ENCODE assay signal across 9 cellular contexts in genomic region chr6:47655719-47656595, GRCh38. TPM values are rescaled to one million over a fixed set of nuclear protein-coding genes. Genes with fewer than 3 reads are reported as not detected.
DNase-seq lines count a peak whose midpoint lies in the region; ATAC-seq and TF ChIP-seq lines count a peak whose summit lies in the region.
"Had no signal": no experiment of that assay in that cellular context is flagged by ENCODE, and none has a peak within 500 bp of the region (broad histone marks: within the 10 kb centered on the region; RNA-seq: fewer than 3 reads in every experiment).

No MANE protein-coding gene starts in this region.

- no peak overlapping the region for H3K4me3 Mint-ChIP-seq in activated CD4-positive, alpha-beta T cell treated with anti-CD3 and anti-CD28 coated beads for 36 hours
- H3K4me3 Mint-ChIP-seq in effector memory CD8-positive, alpha-beta T cell, result no peak overlapping the region
- H3K4me3 Mint-ChIP-seq: CD8-positive, alpha-beta memory T cell had no signal

- peak overlapping the region; percentile 43 for H3K4me2 ChIP-seq in PC-3 (ENCODE audit: low read length)

- no peak for TF ChIP-seq CTCF in PC-3 (conservative IDR thresholded peaks at IDR 0.05; ENCODE audit: low read depth, low read length)

- H3K4me3 ChIP-seq in PC-3 (ENCODE audit: low read length), result no peak overlapping the region

- no peaks in the 10 kb centered on the region for H4K20me1 ChIP-seq in PC-3 (ENCODE audit: low read length)

- peaks cover 3% of the 10 kb centered on the region for H3K27me3 Mint-ChIP-seq in activated CD4-positive, alpha-beta T cell treated with anti-CD3 and anti-CD28 coated beads for 36 hours
- H3K27me3 Mint-ChIP-seq in effector memory CD8-positive, alpha-beta T cell, result peaks cover 6 to 11% of the 10 kb centered on the region in 2 donors

- H3F3A ChIP-seq in PC-3 (ENCODE audit: low read length, unreplicated experiment), result no peaks in the 10 kb centered on the region

- no peaks in the 10 kb centered on the region for H3K36me3 Mint-ChIP-seq in activated CD4-positive, alpha-beta T cell treated with anti-CD3 and anti-CD28 coated beads for 36 hours (ENCODE audit: low read depth)
- no peaks in the 10 kb centered on the region for H3K36me3 Mint-ChIP-seq in effector memory CD8-positive, alpha-beta T cell (ENCODE audit: insufficient read depth)

- peak; percentile 99 for ATAC-seq in activated CD4-positive, alpha-beta T cell treated with anti-CD3 and anti-CD28 coated beads for 36 hours
- ATAC-seq in PC-3 (peak; percentile 97), GM19328 (IDR thresholded peaks at IDR 0.05; ENCODE audit: unreplicated experiment) (no peak)
- peak; percentile 40 for ATAC-seq in effector memory CD8-positive, alpha-beta T cell (replicated peaks)

- intact Hi-C loops in activated CD4-positive, alpha-beta T cell treated with anti-CD3 and anti-CD28 coated beads for 36 hours (cut with DNase I, micrococcal nuclease), result no loop called here
- intact Hi-C loops in PC-3 (cut with micrococcal nuclease), result loop anchor here (2.0 kb wide), 1 partner anchor 73 kb away; no protein-coding TSS in a partner anchor

- no TSS peak for BruUV-seq in PC-3 (replicated peaks; lab: Mats Ljungman, UMichigan)

- H2AFZ ChIP-seq in PC-3 (ENCODE audit: low read length), result peak overlapping the region; percentile 63

- no peaks in the 10 kb centered on the region for H3K36me3 ChIP-seq in PC-3 (ENCODE audit: low read depth, low read length)

- peak overlapping the region; percentile 57 for H3K27ac ChIP-seq in PC-3 (ENCODE audit: low read length)

- H3K27me3 ChIP-seq in PC-3 (ENCODE audit: low read length), result no peaks in the 10 kb centered on the region

- no peaks in the 10 kb centered on the region for H3K9me2 ChIP-seq in PC-3 (replicated peaks; ENCODE audit: low read length)

- H3K9me3 ChIP-seq in PC-3 (ENCODE audit: low read length), result no peaks in the 10 kb centered on the region

- peak; percentile 69 for DNase-seq in activated CD4-positive, alpha-beta T cell treated with anti-CD3 and anti-CD28 coated beads for 36 hours
- no peak for DNase-seq in activated CD4-positive, alpha-beta T cell treated with anti-CD3 and anti-CD28 coated beads, Interleukin-2, amount 50 U/mL, for 4 hours
- DNase-seq in PC-3, result peak; percentile 91
- peak in 1 of 3 experiments; percentile 6 for DNase-seq in effector memory CD8-positive, alpha-beta T cell
- peak; percentile 9 for DNase-seq in stimulated activated CD4-positive, alpha-beta T cell treated with anti-CD3 and anti-CD28 coated beads, Interleukin-4, amount 100 ng/mL, for 1 hour
- no peak for DNase-seq in GM19240 (ENCODE audit: insufficient read length, low spot score)
- DNase-seq in RPMI8226, result no peak

- H3K9me3 Mint-ChIP-seq in activated CD4-positive, alpha-beta T cell treated with anti-CD3 and anti-CD28 coated beads for 36 hours (ENCODE audit: low read depth), result no peaks in the 10 kb centered on the region
- H3K9me3 Mint-ChIP-seq in effector memory CD8-positive, alpha-beta T cell, result no peaks in the 10 kb centered on the region
- H3K9me3 Mint-ChIP-seq: CD8-positive, alpha-beta memory T cell had no signal

- H3K27ac Mint-ChIP-seq in activated CD4-positive, alpha-beta T cell treated with anti-CD3 and anti-CD28 coated beads for 36 hours, result no peak overlapping the region
- H3K27ac Mint-ChIP-seq in effector memory CD8-positive, alpha-beta T cell, result no peak overlapping the region

- H3K79me2 ChIP-seq in PC-3 (ENCODE audit: low read length), result no peaks in the 10 kb centered on the region

- H3K4me1 Mint-ChIP-seq in activated CD4-positive, alpha-beta T cell treated with anti-CD3 and anti-CD28 coated beads for 36 hours, result peaks cover 7% of the 10 kb centered on the region
- H3K4me1 Mint-ChIP-seq in effector memory CD8-positive, alpha-beta T cell (ENCODE audit: low read depth in 2 of 2), result peaks cover 0 to 2% of the 10 kb centered on the region in 2 donors

- H3K4me1 ChIP-seq in PC-3 (ENCODE audit: insufficient read depth, low read length), result peaks cover 40% of the 10 kb centered on the region

- CTCF ChIA-PET in activated CD4-positive, alpha-beta T cell treated with anti-CD3 and anti-CD28 coated beads for 36 hours (lab: Charles Lee), result interaction anchor here (0.6 to 1.7 kb wide), 5 partner anchors 25 to 404 kb away, joined by 3 to 4 read pairs (median 4); no protein-coding TSS in a partner anchor
- CTCF ChIA-PET in PC-3 (lab: Charles Lee), result interaction anchor here (0.6 to 1.0 kb wide), 2 partner anchors 24 to 241 kb away, joined by 3 to 9 read pairs; no protein-coding TSS in a partner anchor

- H3K9ac ChIP-seq in PC-3 (ENCODE audit: low read length), result no peak overlapping the region

- POLR2A ChIA-PET in activated CD4-positive, alpha-beta T cell treated with anti-CD3 and anti-CD28 coated beads for 36 hours (lab: Charles Lee), result no interaction called here
- POLR2A ChIA-PET in PC-3 (lab: Charles Lee; ENCODE audit: unreplicated experiment), result no interaction called here

RNA-seq across cellular contexts. Expression of gene ADGRF4, which starts 42.4 kb away (rescaled TPM):
- not detected for total RNA-seq in activated CD4-positive, alpha-beta T cell treated with anti-CD3 and anti-CD28 coated beads for 36 hours
- total RNA-seq in PC-3 (2014; rRNA removed), result 3.4 and 4.2 TPM in 2 replicates
- total RNA-seq: CD8-positive, alpha-beta memory T cell had no signal

Comparison
In these comparisons a context has a peak if more than half of its experiments do, and no peak if none do; other contexts are left out.
1. DNase-seq: peak in activated CD4-positive, alpha-beta T cell treated with anti-CD3 and anti-CD28 coated beads for 36 hours (single experiment), PC-3 (single experiment) and stimulated activated CD4-positive, alpha-beta T cell treated with anti-CD3 and anti-CD28 coated beads, Interleukin-4, amount 100 ng/mL, for 1 hour (single experiment); none in activated CD4-positive, alpha-beta T cell treated with anti-CD3 and anti-CD28 coated beads, Interleukin-2, amount 50 U/mL, for 4 hours (0 of 2), GM19240 (single experiment) and RPMI8226 (single experiment).